1 cellular context compared by ENCODE assay signal in the genomic region with DNA sequence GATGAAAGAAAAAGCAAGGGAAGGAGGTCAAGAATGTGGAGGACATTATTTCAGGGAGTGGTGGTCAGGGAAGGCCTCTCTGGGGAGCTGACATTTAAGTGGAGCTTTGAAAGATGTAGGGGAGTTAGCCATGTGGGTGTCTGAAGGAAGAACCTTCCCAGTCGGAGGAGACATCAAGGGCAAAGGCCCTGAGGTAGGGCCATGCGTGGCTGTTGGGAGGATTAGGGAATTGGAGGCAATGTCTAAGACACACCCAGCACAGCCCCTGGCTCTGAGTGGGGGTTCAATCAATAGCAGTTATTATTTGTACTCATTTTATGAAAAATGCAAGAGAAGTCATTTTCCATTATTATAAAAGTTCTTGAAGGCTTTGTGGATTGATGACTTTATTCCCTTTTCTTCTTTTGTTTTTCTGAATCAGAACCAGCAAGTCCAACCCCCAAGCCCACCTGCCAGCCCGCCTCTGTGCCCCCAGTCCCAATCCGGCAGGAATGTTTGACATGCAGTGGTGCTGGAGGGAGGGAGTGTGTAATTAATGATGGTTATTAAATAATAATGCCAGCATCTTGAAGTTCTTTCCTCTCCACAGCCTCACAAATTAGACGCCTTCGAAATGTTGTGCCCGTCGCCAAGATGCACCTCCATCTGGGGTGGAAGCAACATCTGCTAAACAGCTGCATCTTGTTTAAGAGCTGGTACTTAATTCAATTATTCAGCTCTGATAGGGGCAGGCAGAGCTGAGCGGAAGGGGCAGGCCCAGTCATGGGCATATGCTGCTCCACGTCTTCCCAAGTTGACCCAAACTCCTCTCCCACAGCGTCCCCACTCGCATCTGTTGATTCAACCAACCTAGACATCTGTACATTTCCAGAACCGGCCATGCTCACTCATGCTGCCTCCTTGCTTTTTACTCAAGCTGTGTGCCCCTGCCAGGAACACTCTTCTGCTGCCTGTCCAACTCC.
TF ChIP-seq lines count a peak whose summit lies in the region.

No MANE protein-coding gene starts in this region.

TF ChIP-seq in HCT116, 20 proteins besides CTCF, POLR2A, EP300 and RAD21:
- no peak for TF ChIP-seq TCF7L2 (IDR thresholded peaks at IDR 0.05; ENCODE audit: borderline replicate concordance, extremely low read depth, insufficient read depth, insufficient read length)
- TF ChIP-seq, protein P1, sequence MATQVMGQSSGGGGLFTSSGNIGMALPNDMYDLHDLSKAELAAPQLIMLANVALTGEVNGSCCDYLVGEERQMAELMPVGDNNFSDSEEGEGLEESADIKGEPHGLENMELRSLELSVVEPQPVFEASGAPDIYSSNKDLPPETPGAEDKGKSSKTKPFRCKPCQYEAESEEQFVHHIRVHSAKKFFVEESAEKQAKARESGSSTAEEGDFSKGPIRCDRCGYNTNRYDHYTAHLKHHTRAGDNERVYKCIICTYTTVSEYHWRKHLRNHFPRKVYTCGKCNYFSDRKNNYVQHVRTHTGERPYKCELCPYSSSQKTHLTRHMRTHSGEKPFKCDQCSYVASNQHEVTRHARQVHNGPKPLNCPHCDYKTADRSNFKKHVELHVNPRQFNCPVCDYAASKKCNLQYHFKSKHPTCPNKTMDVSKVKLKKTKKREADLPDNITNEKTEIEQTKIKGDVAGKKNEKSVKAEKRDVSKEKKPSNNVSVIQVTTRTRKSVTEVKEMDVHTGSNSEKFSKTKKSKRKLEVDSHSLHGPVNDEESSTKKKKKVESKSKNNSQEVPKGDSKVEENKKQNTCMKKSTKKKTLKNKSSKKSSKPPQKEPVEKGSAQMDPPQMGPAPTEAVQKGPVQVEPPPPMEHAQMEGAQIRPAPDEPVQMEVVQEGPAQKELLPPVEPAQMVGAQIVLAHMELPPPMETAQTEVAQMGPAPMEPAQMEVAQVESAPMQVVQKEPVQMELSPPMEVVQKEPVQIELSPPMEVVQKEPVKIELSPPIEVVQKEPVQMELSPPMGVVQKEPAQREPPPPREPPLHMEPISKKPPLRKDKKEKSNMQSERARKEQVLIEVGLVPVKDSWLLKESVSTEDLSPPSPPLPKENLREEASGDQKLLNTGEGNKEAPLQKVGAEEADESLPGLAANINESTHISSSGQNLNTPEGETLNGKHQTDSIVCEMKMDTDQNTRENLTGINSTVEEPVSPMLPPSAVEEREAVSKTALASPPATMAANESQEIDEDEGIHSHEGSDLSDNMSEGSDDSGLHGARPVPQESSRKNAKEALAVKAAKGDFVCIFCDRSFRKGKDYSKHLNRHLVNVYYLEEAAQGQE (IDR thresholded peaks at IDR 0.05; ENCODE audit: low read depth) = no peak
- no peak for TF ChIP-seq YY1 (IDR thresholded peaks at IDR 0.05; ENCODE audit: extremely low read depth, insufficient replicate concordance, low read depth, low read length)
- no peak for TF ChIP-seq FOSL1 (IDR thresholded peaks at IDR 0.05; ENCODE audit: low read depth)
- TF ChIP-seq POLR2AphosphoS5 (IDR thresholded peaks at IDR 0.05; ENCODE audit: low read depth, low read length) = no peak
- no peak for TF ChIP-seq EZH2 (IDR thresholded peaks at IDR 0.05)
- no peak for TF ChIP-seq CBX3 (IDR thresholded peaks at IDR 0.05; ENCODE audit: low read depth)
- TF ChIP-seq, protein P2, sequence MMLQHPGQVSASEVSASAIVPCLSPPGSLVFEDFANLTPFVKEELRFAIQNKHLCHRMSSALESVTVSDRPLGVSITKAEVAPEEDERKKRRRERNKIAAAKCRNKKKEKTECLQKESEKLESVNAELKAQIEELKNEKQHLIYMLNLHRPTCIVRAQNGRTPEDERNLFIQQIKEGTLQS (IDR thresholded peaks at IDR 0.05) = no peak
